Comparison of ENCODE assay signal across 1 cellular context in the genomic region with DNA sequence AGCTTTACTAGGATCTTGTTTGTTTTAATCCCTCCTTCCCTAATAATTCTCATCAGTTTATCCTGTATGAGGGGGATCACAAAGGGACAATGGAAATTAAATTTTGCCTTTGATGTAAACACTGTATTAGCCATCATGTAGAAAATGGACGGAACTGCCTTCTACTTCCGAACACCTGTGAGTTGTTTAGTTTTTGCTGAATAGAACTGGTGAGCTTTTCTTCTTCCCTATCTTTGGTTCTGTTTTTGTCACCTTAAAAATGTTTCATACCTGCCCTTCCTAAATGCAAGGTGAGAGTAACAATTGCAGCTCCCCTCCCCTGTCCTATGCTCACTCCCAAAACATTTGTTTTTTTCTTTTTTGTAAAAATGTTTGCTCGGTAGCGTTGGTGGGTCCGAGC.
TF ChIP-seq lines count a peak whose summit lies in the region.

No MANE protein-coding gene starts in this region.

TF ChIP-seq in HepG2, 621 proteins besides CTCF, POLR2A, EP300 and RAD21 (continues in another document):
- 0 out of 2 replicates have a peak, but pooled peaks have one; percentile 28 for TF ChIP-seq ZFP36L1 (CRISPR knock-in tag; IDR thresholded peaks at IDR 0.05)
- no peak for TF ChIP-seq ZNF652 (CRISPR knock-in tag; IDR thresholded peaks at IDR 0.05; ENCODE audit: borderline replicate concordance, low read depth)
- TF ChIP-seq ZNF788 (CRISPR knock-in tag; IDR thresholded peaks at IDR 0.05; ENCODE audit: borderline replicate concordance) = no peak
- no peak for TF ChIP-seq ZMYM3 (CRISPR knock-in tag; IDR thresholded peaks at IDR 0.05)
- no peak for TF ChIP-seq HCFC1 (IDR thresholded peaks at IDR 0.05; ENCODE audit: low read depth, low read length)
- TF ChIP-seq, protein P1, sequence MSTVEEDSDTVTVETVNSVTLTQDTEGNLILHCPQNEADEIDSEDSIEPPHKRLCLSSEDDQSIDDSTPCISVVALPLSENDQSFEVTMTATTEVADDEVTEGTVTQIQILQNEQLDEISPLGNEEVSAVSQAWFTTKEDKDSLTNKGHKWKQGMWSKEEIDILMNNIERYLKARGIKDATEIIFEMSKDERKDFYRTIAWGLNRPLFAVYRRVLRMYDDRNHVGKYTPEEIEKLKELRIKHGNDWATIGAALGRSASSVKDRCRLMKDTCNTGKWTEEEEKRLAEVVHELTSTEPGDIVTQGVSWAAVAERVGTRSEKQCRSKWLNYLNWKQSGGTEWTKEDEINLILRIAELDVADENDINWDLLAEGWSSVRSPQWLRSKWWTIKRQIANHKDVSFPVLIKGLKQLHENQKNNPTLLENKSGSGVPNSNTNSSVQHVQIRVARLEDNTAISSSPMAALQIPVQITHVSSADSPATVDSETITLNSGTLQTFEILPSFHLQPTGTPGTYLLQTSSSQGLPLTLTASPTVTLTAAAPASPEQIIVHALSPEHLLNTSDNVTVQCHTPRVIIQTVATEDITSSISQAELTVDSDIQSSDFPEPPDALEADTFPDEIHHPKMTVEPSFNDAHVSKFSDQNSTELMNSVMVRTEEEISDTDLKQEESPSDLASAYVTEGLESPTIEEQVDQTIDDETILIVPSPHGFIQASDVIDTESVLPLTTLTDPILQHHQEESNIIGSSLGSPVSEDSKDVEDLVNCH (CRISPR knock-in tag; IDR thresholded peaks at IDR 0.05) = 0 out of 2 replicates have a peak, but pooled peaks have one; percentile 48
- no peak for TF ChIP-seq NFE2L2 (IDR thresholded peaks at IDR 0.05; ENCODE audit: low read length)
- no peak for TF ChIP-seq KAT8 (CRISPR knock-in tag; IDR thresholded peaks at IDR 0.05)
- no peak for TF ChIP-seq ZNF468 (CRISPR knock-in tag; IDR thresholded peaks at IDR 0.05)
- TF ChIP-seq ZNF878 (CRISPR knock-in tag; IDR thresholded peaks at IDR 0.05) = no peak
- TF ChIP-seq ZNF20 (CRISPR knock-in tag; IDR thresholded peaks at IDR 0.05) = no peak
- TF ChIP-seq HHEX (CRISPR knock-in tag; IDR thresholded peaks at IDR 0.05) = no peak
- TF ChIP-seq MLX (CRISPR knock-in tag; IDR thresholded peaks at IDR 0.05) = no peak
- no peak for TF ChIP-seq MYC (CRISPR knock-in tag; IDR thresholded peaks at IDR 0.05; ENCODE audit: borderline replicate concordance)
- TF ChIP-seq ZSCAN22 (CRISPR knock-in tag; IDR thresholded peaks at IDR 0.05) = 0 out of 2 replicates have a peak, but pooled peaks have one; percentile 12
- TF ChIP-seq NFE2 (CRISPR knock-in tag; IDR thresholded peaks at IDR 0.05) = no peak
- TF ChIP-seq TRAFD1 (CRISPR knock-in tag; IDR thresholded peaks at IDR 0.05; ENCODE audit: borderline replicate concordance) = no peak
- no peak for TF ChIP-seq SSRP1 (CRISPR knock-in tag; IDR thresholded peaks at IDR 0.05)
- 0 out of 2 replicates have a peak, but pooled peaks have one; percentile 4 for TF ChIP-seq KLF12 (CRISPR knock-in tag; IDR thresholded peaks at IDR 0.05; ENCODE audit: borderline replicate concordance)
- no peak for TF ChIP-seq HOXA3 (CRISPR knock-in tag; IDR thresholded peaks at IDR 0.05)
- TF ChIP-seq, protein P2, sequence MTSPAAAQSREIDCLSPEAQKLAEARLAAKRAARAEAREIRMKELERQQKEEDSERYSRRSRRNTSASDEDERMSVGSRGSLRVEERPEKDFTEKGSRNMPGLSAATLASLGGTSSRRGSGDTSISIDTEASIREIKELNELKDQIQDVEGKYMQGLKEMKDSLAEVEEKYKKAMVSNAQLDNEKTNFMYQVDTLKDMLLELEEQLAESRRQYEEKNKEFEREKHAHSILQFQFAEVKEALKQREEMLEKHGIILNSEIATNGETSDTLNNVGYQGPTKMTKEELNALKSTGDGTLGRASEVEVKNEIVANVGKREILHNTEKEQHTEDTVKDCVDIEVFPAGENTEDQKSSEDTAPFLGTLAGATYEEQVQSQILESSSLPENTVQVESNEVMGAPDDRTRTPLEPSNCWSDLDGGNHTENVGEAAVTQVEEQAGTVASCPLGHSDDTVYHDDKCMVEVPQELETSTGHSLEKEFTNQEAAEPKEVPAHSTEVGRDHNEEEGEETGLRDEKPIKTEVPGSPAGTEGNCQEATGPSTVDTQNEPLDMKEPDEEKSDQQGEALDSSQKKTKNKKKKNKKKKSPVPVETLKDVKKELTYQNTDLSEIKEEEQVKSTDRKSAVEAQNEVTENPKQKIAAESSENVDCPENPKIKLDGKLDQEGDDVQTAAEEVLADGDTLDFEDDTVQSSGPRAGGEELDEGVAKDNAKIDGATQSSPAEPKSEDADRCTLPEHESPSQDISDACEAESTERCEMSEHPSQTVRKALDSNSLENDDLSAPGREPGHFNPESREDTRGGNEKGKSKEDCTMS (CRISPR knock-in tag; conservative IDR thresholded peaks at IDR 0.05) = no peak
- no peak for TF ChIP-seq SAP130 (CRISPR knock-in tag; IDR thresholded peaks at IDR 0.05; ENCODE audit: low read depth)
- TF ChIP-seq PAWR (CRISPR knock-in tag; IDR thresholded peaks at IDR 0.05; ENCODE audit: borderline replicate concordance) = 0 out of 2 replicates have a peak, but pooled peaks have one; percentile 38
- TF ChIP-seq SNAPC5 (CRISPR knock-in tag; IDR thresholded peaks at IDR 0.05; ENCODE audit: borderline replicate concordance) = no peak
- TF ChIP-seq MXD1 (CRISPR knock-in tag; IDR thresholded peaks at IDR 0.05) = no peak
- no peak for TF ChIP-seq ZNF335 (CRISPR knock-in tag; IDR thresholded peaks at IDR 0.05)
- TF ChIP-seq, protein P3, sequence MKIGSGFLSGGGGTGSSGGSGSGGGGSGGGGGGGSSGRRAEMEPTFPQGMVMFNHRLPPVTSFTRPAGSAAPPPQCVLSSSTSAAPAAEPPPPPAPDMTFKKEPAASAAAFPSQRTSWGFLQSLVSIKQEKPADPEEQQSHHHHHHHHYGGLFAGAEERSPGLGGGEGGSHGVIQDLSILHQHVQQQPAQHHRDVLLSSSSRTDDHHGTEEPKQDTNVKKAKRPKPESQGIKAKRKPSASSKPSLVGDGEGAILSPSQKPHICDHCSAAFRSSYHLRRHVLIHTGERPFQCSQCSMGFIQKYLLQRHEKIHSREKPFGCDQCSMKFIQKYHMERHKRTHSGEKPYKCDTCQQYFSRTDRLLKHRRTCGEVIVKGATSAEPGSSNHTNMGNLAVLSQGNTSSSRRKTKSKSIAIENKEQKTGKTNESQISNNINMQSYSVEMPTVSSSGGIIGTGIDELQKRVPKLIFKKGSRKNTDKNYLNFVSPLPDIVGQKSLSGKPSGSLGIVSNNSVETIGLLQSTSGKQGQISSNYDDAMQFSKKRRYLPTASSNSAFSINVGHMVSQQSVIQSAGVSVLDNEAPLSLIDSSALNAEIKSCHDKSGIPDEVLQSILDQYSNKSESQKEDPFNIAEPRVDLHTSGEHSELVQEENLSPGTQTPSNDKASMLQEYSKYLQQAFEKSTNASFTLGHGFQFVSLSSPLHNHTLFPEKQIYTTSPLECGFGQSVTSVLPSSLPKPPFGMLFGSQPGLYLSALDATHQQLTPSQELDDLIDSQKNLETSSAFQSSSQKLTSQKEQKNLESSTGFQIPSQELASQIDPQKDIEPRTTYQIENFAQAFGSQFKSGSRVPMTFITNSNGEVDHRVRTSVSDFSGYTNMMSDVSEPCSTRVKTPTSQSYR (CRISPR knock-in tag; IDR thresholded peaks at IDR 0.05; ENCODE audit: borderline replicate concordance) = no peak
- peak; percentile 42; the same call in 1 of the 2 replicates for TF ChIP-seq ZBTB3 (CRISPR knock-in tag; IDR thresholded peaks at IDR 0.05; ENCODE audit: borderline replicate concordance, low read depth)
- TF ChIP-seq RXRB (CRISPR knock-in tag; IDR thresholded peaks at IDR 0.05; ENCODE audit: borderline replicate concordance) = 0 out of 2 replicates have a peak, but pooled peaks have one; percentile 4
- TF ChIP-seq ZNF768 (CRISPR knock-in tag; IDR thresholded peaks at IDR 0.05) = no peak
- TF ChIP-seq ZNF280B (CRISPR knock-in tag; IDR thresholded peaks at IDR 0.05; ENCODE audit: borderline replicate concordance) = no peak
- no peak for TF ChIP-seq ZKSCAN1 (IDR thresholded peaks at IDR 0.05; ENCODE audit: low read length)
- peak; percentile 91; the same call in 1 of the 2 replicates for TF ChIP-seq DNMT3B (CRISPR knock-in tag; conservative IDR thresholded peaks at IDR 0.05)
- no peak for TF ChIP-seq NFIB (CRISPR knock-in tag; IDR thresholded peaks at IDR 0.05; ENCODE audit: borderline replicate concordance)
- TF ChIP-seq U2AF2 (IDR thresholded peaks at IDR 0.05; ENCODE audit: low read depth, low read length) = no peak
- TF ChIP-seq ATF4 (CRISPR knock-in tag; IDR thresholded peaks at IDR 0.05) = no peak
- TF ChIP-seq RARG (CRISPR knock-in tag; IDR thresholded peaks at IDR 0.05; ENCODE audit: low read depth) = peak; percentile 52; the same call in 1 of the 2 replicates
- no peak for TF ChIP-seq DZIP1 (CRISPR knock-in tag; IDR thresholded peaks at IDR 0.05)
- TF ChIP-seq RFX1 (IDR thresholded peaks at IDR 0.05) = no peak
- TF ChIP-seq ARHGAP35 (CRISPR knock-in tag; IDR thresholded peaks at IDR 0.05; ENCODE audit: borderline replicate concordance) = no peak
- no peak for TF ChIP-seq CREBL2 (CRISPR knock-in tag; IDR thresholded peaks at IDR 0.05; ENCODE audit: borderline replicate concordance)
- TF ChIP-seq ATF7 (IDR thresholded peaks at IDR 0.05) = no peak
- TF ChIP-seq ATF7 (CRISPR knock-in tag; IDR thresholded peaks at IDR 0.05) = no peak
- TF ChIP-seq ARNT (IDR thresholded peaks at IDR 0.05) = no peak
- no peak for TF ChIP-seq ZNF619 (CRISPR knock-in tag; IDR thresholded peaks at IDR 0.05)
- no peak for TF ChIP-seq ZBTB38 (CRISPR knock-in tag; IDR thresholded peaks at IDR 0.05)
- TF ChIP-seq KDM5B (CRISPR knock-in tag; IDR thresholded peaks at IDR 0.05; ENCODE audit: borderline replicate concordance) = no peak
- TF ChIP-seq ZKSCAN8 (CRISPR knock-in tag; IDR thresholded peaks at IDR 0.05; ENCODE audit: borderline replicate concordance) = no peak
